8 cellular contexts compared by ENCODE assay signal in genomic region chr22:49962012-49962750, GRCh38. TPM values are rescaled to one million over a fixed set of nuclear protein-coding genes. Genes with fewer than 3 reads are reported as not detected.
DNase-seq lines count a peak whose midpoint lies in the region; ATAC-seq, FAIRE-seq and TF ChIP-seq lines count a peak whose summit lies in the region.

No MANE protein-coding gene starts in this region.

- H3K9ac ChIP-seq in liver (ENCODE audit: low read depth in 1 of 2, low read length in 2 of 2), result peak overlapping the region; percentile 71 to 80

- no peaks in the 10 kb centered on the region for H3K9me3 ChIP-seq in A673 (ENCODE audit: low read depth, low read length, poor library complexity, severe bottlenecking)
- H3K9me3 ChIP-seq in liver (ENCODE audit: control insufficient read depth in 4 of 4, low read length in 3 of 4), result no peaks in the 10 kb centered on the region

- H3K27me3 Mint-ChIP-seq in activated CD4-positive, alpha-beta memory T cell treated with anti-CD3 and anti-CD28 coated beads, Interleukin-2, amount 10 ng/mL, durations not matched to agents 7 days and 5 days, result no peaks in the 10 kb centered on the region

- peak; percentile 30 to 37 for TF ChIP-seq RAD21 in liver (IDR thresholded peaks at IDR 0.05)

- 0 out of 2 replicates have a peak, but pooled peaks have one; percentile 13 for TF ChIP-seq CTCF in A673 (conservative IDR thresholded peaks at IDR 0.05; ENCODE audit: low read depth, low read length)
- no peak for TF ChIP-seq CTCF in liver (IDR thresholded peaks at IDR 0.05; ENCODE audit: low read depth, low read length, missing input control)

- POLR2A ChIA-PET in A673 (lab: Charles Lee; ENCODE audit: low non-redundant PET), result no interaction called here
- POLR2A ChIA-PET in activated CD4-positive, alpha-beta memory T cell treated with anti-CD3 and anti-CD28 coated beads, Interleukin-2, amount 10 ng/mL, durations not matched to agents 7 days and 5 days (lab: Charles Lee), result interaction anchor here (0.8 to 6.0 kb wide), 8 partner anchors 8 to 136 kb away, joined by 3 to 55 read pairs (median 5); no protein-coding TSS in a partner anchor

- peaks cover 28% of the 10 kb centered on the region for H3K36me3 ChIP-seq in A673 (ENCODE audit: insufficient read depth, low read length, poor library complexity, severe bottlenecking)
- peaks cover 0 to 13% (median 3%) of the 10 kb centered on the region in 4 donors for H3K36me3 ChIP-seq in liver (ENCODE audit: control insufficient read depth in 4 of 4, insufficient read depth in 3 of 4, low read depth in 1 of 4, low read length in 3 of 4)

- intact Hi-C loops in A673 (cut with micrococcal nuclease; ENCODE audit: unreplicated experiment), result no loop called here

- CTCF ChIA-PET in A673 (lab: Charles Lee), result interaction anchor here (0.6 to 1.5 kb wide), 2 partner anchors 31 to 364 kb away, joined by 3 to 5 read pairs; no protein-coding TSS in a partner anchor
- CTCF ChIA-PET in activated CD4-positive, alpha-beta memory T cell treated with anti-CD3 and anti-CD28 coated beads, Interleukin-2, amount 10 ng/mL, durations not matched to agents 7 days and 5 days (lab: Charles Lee), result interaction anchor here (2.2 to 3.5 kb wide), 2 partner anchors 9 to 32 kb away, joined by 5 to 11 read pairs; no protein-coding TSS in a partner anchor

- H3K27ac ChIP-seq in A673 (ENCODE audit: low read depth, low read length, poor library complexity, severe bottlenecking) (peak overlapping the region; percentile 94), liver (ENCODE audit: low read depth in 1 of 2, low read length in 2 of 2) (peak overlapping the region; percentile 95 to 99)

- BruUV-seq in A673 (replicated peaks; lab: Mats Ljungman, UMichigan), result no TSS peak

- peaks cover 37% of the 10 kb centered on the region for H3K4me1 Mint-ChIP-seq in activated CD4-positive, alpha-beta memory T cell treated with anti-CD3 and anti-CD28 coated beads, Interleukin-2, amount 10 ng/mL, durations not matched to agents 7 days and 5 days

- ATAC-seq in HG02970 (IDR thresholded peaks at IDR 0.05; ENCODE audit: low FRiP score, unreplicated experiment), result no peak

- H3K4me3 Mint-ChIP-seq in activated CD4-positive, alpha-beta memory T cell treated with anti-CD3 and anti-CD28 coated beads, Interleukin-2, amount 10 ng/mL, durations not matched to agents 7 days and 5 days, result peak overlapping the region; percentile 85

- FAIRE-seq in GM19239 (lab: Jason Lieb, UNC), result peak; percentile 23

- H3K36me3 Mint-ChIP-seq in activated CD4-positive, alpha-beta memory T cell treated with anti-CD3 and anti-CD28 coated beads, Interleukin-2, amount 10 ng/mL, durations not matched to agents 7 days and 5 days (ENCODE audit: low read depth), result peaks cover 33% of the 10 kb centered on the region

- DNase-seq in A673 (ENCODE audit: low spot score), result peak; percentile 96
- DNase-seq in GM19239 (ENCODE audit: insufficient read length, low spot score), result no peak
- peak; percentile 61 for DNase-seq in NCI-H510A treated with DMSO at 0.1 percent for 48 hours (lab: John Stamatoyannopoulos, UW)
- peak; percentile 82 for DNase-seq in activated CD4-positive, alpha-beta memory T cell treated with anti-CD3 and anti-CD28 coated beads, Interleukin-2, amount 10 ng/mL, durations not matched to agents 7 days and 5 days
- peak; percentile 90 to 96 for DNase-seq in dermis microvascular lymphatic vessel endothelial cell (ENCODE audit: low read depth in 2 of 2)
- DNase-seq in stimulated activated CD4-positive, alpha-beta T cell treated with anti-CD3 and anti-CD28 coated beads, Interleukin-2, amount 100 ng/mL, for 24 hours, result peak; percentile 89

- H3K9me3 Mint-ChIP-seq in activated CD4-positive, alpha-beta memory T cell treated with anti-CD3 and anti-CD28 coated beads, Interleukin-2, amount 10 ng/mL, durations not matched to agents 7 days and 5 days, result no peaks in the 10 kb centered on the region

- WGBS in liver, result under 1% methylated on average over 70 of the region's 70 CpGs

- H3K4me1 ChIP-seq in A673 (ENCODE audit: insufficient read depth, low read length, poor library complexity, severe bottlenecking) (peaks cover 27% of the 10 kb centered on the region), liver (ENCODE audit: control insufficient read depth in 4 of 4, insufficient read depth in 4 of 4, low read length in 3 of 4) (peaks cover 26 to 62% (median 51%) of the 10 kb centered on the region in 4 donors)

- H3K27ac Mint-ChIP-seq in activated CD4-positive, alpha-beta memory T cell treated with anti-CD3 and anti-CD28 coated beads, Interleukin-2, amount 10 ng/mL, durations not matched to agents 7 days and 5 days, result peak overlapping the region; percentile 83

- H3K4me3 ChIP-seq in A673 (ENCODE audit: low read depth, low read length, poor library complexity, severe bottlenecking) (peak overlapping the region; percentile 93), liver (ENCODE audit: low read depth in 1 of 3, low read length in 3 of 3) (peak overlapping the region; percentile 95 to 98 (median 95))

- H3K27me3 ChIP-seq in A673 (replicated peaks; ENCODE audit: insufficient read depth, low read depth, low read length, poor library complexity) (no peaks in the 10 kb centered on the region), liver (ENCODE audit: control insufficient read depth in 4 of 4, insufficient read depth in 4 of 4, low read length in 3 of 4) (no peaks in the 10 kb centered on the region)

TF ChIP-seq in liver, 16 proteins besides CTCF, POLR2A, EP300 and RAD21 (continues in another document):
- TF ChIP-seq JUND (IDR thresholded peaks at IDR 0.05) (peak in 1 of 2 donors; percentile 10), FOXA2 (IDR thresholded peaks at IDR 0.05) (no peak), TAF1 (conservative IDR thresholded peaks at IDR 0.05) (no peak), NR2F2 (IDR thresholded peaks at IDR 0.05) (no peak), HNF4G (IDR thresholded peaks at IDR 0.05) (no peak), EGR1 (IDR thresholded peaks at IDR 0.05; ENCODE audit: low read depth in 2 of 2) (peak in 1 of 2 donors; percentile 90), SP1 (IDR thresholded peaks at IDR 0.05) (peak; percentile 70)
- TF ChIP-seq, protein P1, sequence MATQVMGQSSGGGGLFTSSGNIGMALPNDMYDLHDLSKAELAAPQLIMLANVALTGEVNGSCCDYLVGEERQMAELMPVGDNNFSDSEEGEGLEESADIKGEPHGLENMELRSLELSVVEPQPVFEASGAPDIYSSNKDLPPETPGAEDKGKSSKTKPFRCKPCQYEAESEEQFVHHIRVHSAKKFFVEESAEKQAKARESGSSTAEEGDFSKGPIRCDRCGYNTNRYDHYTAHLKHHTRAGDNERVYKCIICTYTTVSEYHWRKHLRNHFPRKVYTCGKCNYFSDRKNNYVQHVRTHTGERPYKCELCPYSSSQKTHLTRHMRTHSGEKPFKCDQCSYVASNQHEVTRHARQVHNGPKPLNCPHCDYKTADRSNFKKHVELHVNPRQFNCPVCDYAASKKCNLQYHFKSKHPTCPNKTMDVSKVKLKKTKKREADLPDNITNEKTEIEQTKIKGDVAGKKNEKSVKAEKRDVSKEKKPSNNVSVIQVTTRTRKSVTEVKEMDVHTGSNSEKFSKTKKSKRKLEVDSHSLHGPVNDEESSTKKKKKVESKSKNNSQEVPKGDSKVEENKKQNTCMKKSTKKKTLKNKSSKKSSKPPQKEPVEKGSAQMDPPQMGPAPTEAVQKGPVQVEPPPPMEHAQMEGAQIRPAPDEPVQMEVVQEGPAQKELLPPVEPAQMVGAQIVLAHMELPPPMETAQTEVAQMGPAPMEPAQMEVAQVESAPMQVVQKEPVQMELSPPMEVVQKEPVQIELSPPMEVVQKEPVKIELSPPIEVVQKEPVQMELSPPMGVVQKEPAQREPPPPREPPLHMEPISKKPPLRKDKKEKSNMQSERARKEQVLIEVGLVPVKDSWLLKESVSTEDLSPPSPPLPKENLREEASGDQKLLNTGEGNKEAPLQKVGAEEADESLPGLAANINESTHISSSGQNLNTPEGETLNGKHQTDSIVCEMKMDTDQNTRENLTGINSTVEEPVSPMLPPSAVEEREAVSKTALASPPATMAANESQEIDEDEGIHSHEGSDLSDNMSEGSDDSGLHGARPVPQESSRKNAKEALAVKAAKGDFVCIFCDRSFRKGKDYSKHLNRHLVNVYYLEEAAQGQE (IDR thresholded peaks at IDR 0.05), result no peak
- TF ChIP-seq, protein P2, sequence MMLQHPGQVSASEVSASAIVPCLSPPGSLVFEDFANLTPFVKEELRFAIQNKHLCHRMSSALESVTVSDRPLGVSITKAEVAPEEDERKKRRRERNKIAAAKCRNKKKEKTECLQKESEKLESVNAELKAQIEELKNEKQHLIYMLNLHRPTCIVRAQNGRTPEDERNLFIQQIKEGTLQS (IDR thresholded peaks at IDR 0.05), result no peak
- TF ChIP-seq, protein P3, sequence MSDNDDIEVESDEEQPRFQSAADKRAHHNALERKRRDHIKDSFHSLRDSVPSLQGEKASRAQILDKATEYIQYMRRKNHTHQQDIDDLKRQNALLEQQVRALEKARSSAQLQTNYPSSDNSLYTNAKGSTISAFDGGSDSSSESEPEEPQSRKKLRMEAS (IDR thresholded peaks at IDR 0.05), result no peak

RNA-seq across cellular contexts. Expression of gene PIM3, which starts 1.6 kb away (rescaled TPM):
- total RNA-seq in A673 (2021), result 70.9 and 71.3 TPM in 2 replicates
- total RNA-seq in activated CD4-positive, alpha-beta memory T cell treated with anti-CD3 and anti-CD28 coated beads, Interleukin-2, amount 10 ng/mL, durations not matched to agents 7 days and 5 days, result 10 to 100 TPM; 60.1 to 62.3 TPM
- total RNA-seq in dermis microvascular lymphatic vessel endothelial cell, result 163 and 289 TPM in 2 replicates
- total RNA-seq in liver, result 10 to 100 TPM; 14.5 to 33.8 TPM
- 10 to 100 TPM; 22.3 to 44.0 TPM for polyA plus RNA-seq in liver

RNA-seq across cellular contexts. Expression of gene CRELD2, which starts 43.7 kb away (rescaled TPM):
- 54.1 and 54.7 TPM in 2 replicates for total RNA-seq in A673 (2021)
- 10 to 100 TPM; 50.0 to 51.2 TPM for total RNA-seq in activated CD4-positive, alpha-beta memory T cell treated with anti-CD3 and anti-CD28 coated beads, Interleukin-2, amount 10 ng/mL, durations not matched to agents 7 days and 5 days
- total RNA-seq in dermis microvascular lymphatic vessel endothelial cell, result 47.5 and 49.9 TPM in 2 replicates
- 10 to 100 TPM; 17.2 to 98.1 TPM for total RNA-seq in liver
- polyA plus RNA-seq in liver, result 10 to 100 TPM; 34.2 to 80.0 TPM

RNA-seq across cellular contexts. Expression of gene ALG12, which starts 43.9 kb away (rescaled TPM):
- total RNA-seq in A673 (2021) (18.6 and 19.8 TPM in 2 replicates), dermis microvascular lymphatic vessel endothelial cell (11.2 and 19.7 TPM in 2 replicates), liver (10 to 100 TPM; 10.4 to 20.2 TPM)
- 10 to 100 TPM; 14.7 to 20.6 TPM for total RNA-seq in activated CD4-positive, alpha-beta memory T cell treated with anti-CD3 and anti-CD28 coated beads, Interleukin-2, amount 10 ng/mL, durations not matched to agents 7 days and 5 days
- 10 to 100 TPM; 12.5 to 15.6 TPM for polyA plus RNA-seq in liver

RNA-seq across cellular contexts. Expression of gene IL17REL, which starts 50.4 kb away (rescaled TPM):
- total RNA-seq in A673 (2021) (not detected in 2 replicates), dermis microvascular lymphatic vessel endothelial cell (under 0.01 TPM in 1 of 2 replicates, not detected in the other), liver (under 1 TPM in 1 of 2 donors, not detected in 1; under 0.01 TPM)
- not detected for total RNA-seq in activated CD4-positive, alpha-beta memory T cell treated with anti-CD3 and anti-CD28 coated beads, Interleukin-2, amount 10 ng/mL, durations not matched to agents 7 days and 5 days
- polyA plus RNA-seq in liver, result not detected
